In the genomic region with DNA sequence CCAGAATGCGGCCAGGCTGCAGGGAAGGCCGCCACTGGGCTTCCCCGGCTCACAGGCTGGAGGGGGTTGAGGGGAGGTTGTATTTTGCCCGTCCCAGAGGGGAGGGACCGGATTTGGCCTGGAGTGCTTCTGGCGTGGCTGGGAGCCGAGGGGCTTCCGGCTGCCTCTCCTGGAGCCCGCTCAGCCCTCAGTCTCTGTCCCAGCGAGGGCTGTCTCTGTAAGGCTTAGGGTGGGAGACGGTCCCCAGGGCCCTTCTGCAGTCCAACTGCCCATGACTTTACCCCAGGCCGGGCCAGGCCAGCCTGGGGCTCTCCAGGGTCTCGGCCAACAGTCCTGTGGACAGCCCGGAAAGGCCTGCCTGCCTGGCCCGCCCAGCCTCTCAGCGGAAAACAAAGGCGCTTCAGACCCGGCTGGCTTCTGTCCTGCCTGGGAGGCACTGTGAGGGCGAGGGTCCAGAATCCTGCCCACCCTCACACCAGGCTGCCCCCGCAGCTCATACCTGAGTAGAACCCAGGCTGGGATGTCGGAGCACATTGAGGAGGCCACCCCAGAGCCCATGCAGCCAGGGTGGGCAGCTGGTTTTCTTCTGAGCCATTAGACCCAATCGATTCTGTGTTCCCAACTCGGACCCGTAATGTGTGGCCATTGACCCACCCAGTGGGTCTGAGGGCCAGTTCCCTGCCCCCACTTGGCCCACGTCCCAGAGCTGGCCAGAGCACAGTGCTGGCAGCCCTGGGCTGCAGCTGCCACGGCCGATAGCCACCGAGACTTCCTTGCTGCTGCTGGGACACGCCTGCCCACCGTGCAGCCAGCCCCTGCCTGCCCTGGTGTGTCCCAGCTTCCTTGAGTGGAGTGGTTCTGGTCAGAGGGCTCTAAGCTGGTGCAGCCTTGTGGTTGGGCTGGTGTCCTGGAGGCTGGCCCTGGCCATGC, we compare ENCODE assay signal across 1 cellular context.
TF ChIP-seq lines count a peak whose summit lies in the region.

No MANE protein-coding gene starts in this region.

TF ChIP-seq in SK-N-SH, 30 proteins besides CTCF, POLR2A, EP300 and RAD21 (continued from another document):
- TF ChIP-seq RCOR1 (IDR thresholded peaks at IDR 0.05; ENCODE audit: low read length) (peak; percentile 66; the same call in 1 of the 2 replicates), SIN3A (IDR thresholded peaks at IDR 0.05; ENCODE audit: borderline replicate concordance, low read depth, low read length) (no peak), FOXJ3 (CRISPR knock-in tag; IDR thresholded peaks at IDR 0.05) (0 out of 2 replicates have a peak, but pooled peaks have one; percentile 15), CHD2 (IDR thresholded peaks at IDR 0.05; ENCODE audit: low read length, partially characterized antibody) (peak; percentile 87), NFIC (IDR thresholded peaks at IDR 0.05; ENCODE audit: borderline replicate concordance) (peak; percentile 86), ELF1 (IDR thresholded peaks at IDR 0.05) (no peak), USF2 (IDR thresholded peaks at IDR 0.05; ENCODE audit: borderline replicate concordance, low read depth, low read length) (0 out of 2 replicates have a peak, but pooled peaks have one; percentile 10), POLR2AphosphoS5 (IDR thresholded peaks at IDR 0.05; ENCODE audit: low read depth, low read length) (peak; percentile 28; the same call in 1 of the 2 replicates), MEF2A (IDR thresholded peaks at IDR 0.05; ENCODE audit: borderline replicate concordance, low read depth) (no peak), TAF1 (IDR thresholded peaks at IDR 0.05; ENCODE audit: borderline replicate concordance, low read depth, low read length) (0 out of 2 replicates have a peak, but pooled peaks have one; percentile 21), NRF1 (IDR thresholded peaks at IDR 0.05; ENCODE audit: low read depth, low read length) (no peak), EZH2phosphoT487 (IDR thresholded peaks at IDR 0.05; ENCODE audit: borderline replicate concordance, low read depth) (no peak), YY1 (IDR thresholded peaks at IDR 0.05; ENCODE audit: low read depth) (no peak), REST (IDR thresholded peaks at IDR 0.05; ENCODE audit: low read depth, low read length) (0 out of 2 replicates have a peak, but pooled peaks have one; percentile 16), USF1 (IDR thresholded peaks at IDR 0.05; ENCODE audit: borderline replicate concordance, low read depth) (no peak), RXRA (IDR thresholded peaks at IDR 0.05; ENCODE audit: borderline replicate concordance, low read depth) (no peak), RFX5 (IDR thresholded peaks at IDR 0.05; ENCODE audit: low read length) (no peak), SMC3 (IDR thresholded peaks at IDR 0.05; ENCODE audit: low read depth, low read length) (no peak), FOSL2 (IDR thresholded peaks at IDR 0.05; ENCODE audit: borderline replicate concordance, low read depth) (no peak), GATA2 (CRISPR knock-in tag; IDR thresholded peaks at IDR 0.05) (no peak), TCF12 (IDR thresholded peaks at IDR 0.05) (peak; percentile 43; the same call in 1 of the 2 replicates), TEAD4 (IDR thresholded peaks at IDR 0.05; ENCODE audit: borderline replicate concordance, insufficient read depth) (no peak), MXI1 (IDR thresholded peaks at IDR 0.05; ENCODE audit: low read depth, low read length) (peak; percentile 92), GABPA (IDR thresholded peaks at IDR 0.05; ENCODE audit: low read depth) (no peak)
- TF ChIP-seq, protein P1, sequence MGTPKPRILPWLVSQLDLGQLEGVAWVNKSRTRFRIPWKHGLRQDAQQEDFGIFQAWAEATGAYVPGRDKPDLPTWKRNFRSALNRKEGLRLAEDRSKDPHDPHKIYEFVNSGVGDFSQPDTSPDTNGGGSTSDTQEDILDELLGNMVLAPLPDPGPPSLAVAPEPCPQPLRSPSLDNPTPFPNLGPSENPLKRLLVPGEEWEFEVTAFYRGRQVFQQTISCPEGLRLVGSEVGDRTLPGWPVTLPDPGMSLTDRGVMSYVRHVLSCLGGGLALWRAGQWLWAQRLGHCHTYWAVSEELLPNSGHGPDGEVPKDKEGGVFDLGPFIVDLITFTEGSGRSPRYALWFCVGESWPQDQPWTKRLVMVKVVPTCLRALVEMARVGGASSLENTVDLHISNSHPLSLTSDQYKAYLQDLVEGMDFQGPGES (IDR thresholded peaks at IDR 0.05; ENCODE audit: low read depth, low read length), result no peak
- TF ChIP-seq, protein P2, sequence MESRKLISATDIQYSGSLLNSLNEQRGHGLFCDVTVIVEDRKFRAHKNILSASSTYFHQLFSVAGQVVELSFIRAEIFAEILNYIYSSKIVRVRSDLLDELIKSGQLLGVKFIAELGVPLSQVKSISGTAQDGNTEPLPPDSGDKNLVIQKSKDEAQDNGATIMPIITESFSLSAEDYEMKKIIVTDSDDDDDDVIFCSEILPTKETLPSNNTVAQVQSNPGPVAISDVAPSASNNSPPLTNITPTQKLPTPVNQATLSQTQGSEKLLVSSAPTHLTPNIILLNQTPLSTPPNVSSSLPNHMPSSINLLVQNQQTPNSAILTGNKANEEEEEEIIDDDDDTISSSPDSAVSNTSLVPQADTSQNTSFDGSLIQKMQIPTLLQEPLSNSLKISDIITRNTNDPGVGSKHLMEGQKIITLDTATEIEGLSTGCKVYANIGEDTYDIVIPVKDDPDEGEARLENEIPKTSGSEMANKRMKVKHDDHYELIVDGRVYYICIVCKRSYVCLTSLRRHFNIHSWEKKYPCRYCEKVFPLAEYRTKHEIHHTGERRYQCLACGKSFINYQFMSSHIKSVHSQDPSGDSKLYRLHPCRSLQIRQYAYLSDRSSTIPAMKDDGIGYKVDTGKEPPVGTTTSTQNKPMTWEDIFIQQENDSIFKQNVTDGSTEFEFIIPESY (IDR thresholded peaks at IDR 0.05; ENCODE audit: borderline replicate concordance, low read depth), result no peak
- TF ChIP-seq, protein P3, sequence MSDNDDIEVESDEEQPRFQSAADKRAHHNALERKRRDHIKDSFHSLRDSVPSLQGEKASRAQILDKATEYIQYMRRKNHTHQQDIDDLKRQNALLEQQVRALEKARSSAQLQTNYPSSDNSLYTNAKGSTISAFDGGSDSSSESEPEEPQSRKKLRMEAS (IDR thresholded peaks at IDR 0.05; ENCODE audit: low read depth), result no peak
